ENCODE assay signal across 10 cellular contexts in genomic region chr20:32360333-32360634, GRCh38. TPM values are rescaled to one million over a fixed set of nuclear protein-coding genes. Genes with fewer than 3 reads are reported as not detected.
DNase-seq lines count a peak whose midpoint lies in the region; ATAC-seq and TF ChIP-seq lines count a peak whose summit lies in the region.
"Had no signal": no experiment of that assay in that cellular context is flagged by ENCODE, and none has a peak within 500 bp of the region (broad histone marks: within the 10 kb centered on the region; RNA-seq: fewer than 3 reads in every experiment).

No MANE protein-coding gene starts in this region.

- H3K36me3 ChIP-seq in ACC112 (ENCODE audit: insufficient read depth, low read length) (no peaks in the 10 kb centered on the region), KMS-11 (ENCODE audit: insufficient read depth) (no peaks in the 10 kb centered on the region)

- H3K27ac ChIP-seq in ACC112 (ENCODE audit: low read depth, low read length): peak overlapping the region; percentile 30
- no peak overlapping the region for H3K27ac ChIP-seq in KMS-11
- peak overlapping the region; percentile 87 for H3K27ac ChIP-seq in caudate nucleus (ENCODE audit: low read depth, low read length)

- H3K9me3 Mint-ChIP-seq in natural killer cell treated with Interleukin-12 subunit alpha and Interleukin-12 subunit beta and Interleukin-15 and Interleukin-18, amount 100 ng/mL, for 72 hours: no peaks in the 10 kb centered on the region

- DNase-seq in caudate nucleus (lab: John Stamatoyannopoulos, UW) (no peak), AG08395 (ENCODE audit: low spot score) (no peak), DMS79 (lab: John Stamatoyannopoulos, UW) (no peak), NOMO-1 (lab: John Stamatoyannopoulos, UW; ENCODE audit: unreplicated experiment in 2 of 2) (no peak)
- no peak for DNase-seq in natural killer cell treated with Interleukin-12 subunit alpha and Interleukin-12 subunit beta and Interleukin-15 and Interleukin-18, amount 100 ng/mL, for 72 hours (ENCODE audit: low spot score)
- DNase-seq: left colon, NCI-H226 had no signal

- H3K79me2 ChIP-seq in ACC112 (ENCODE audit: control insufficient read depth, insufficient read depth, low read length, unreplicated experiment) (peaks cover 64% of the 10 kb centered on the region), KMS-11 (ENCODE audit: insufficient read depth, low read depth) (peaks cover 65% of the 10 kb centered on the region)

- no peak for ATAC-seq in natural killer cell treated with Interleukin-12 subunit alpha and Interleukin-12 subunit beta and Interleukin-15 and Interleukin-18, amount 100 ng/mL, for 72 hours
- ATAC-seq in HG02870 (IDR thresholded peaks at IDR 0.05; ENCODE audit: unreplicated experiment): no peak
- ATAC-seq: left colon had no signal

- peak overlapping the region; percentile 92 to 95 for H3K27ac Mint-ChIP-seq in natural killer cell treated with Interleukin-12 subunit alpha and Interleukin-12 subunit beta and Interleukin-15 and Interleukin-18, amount 100 ng/mL, for 72 hours

- H3K4me3 ChIP-seq in ACC112 (ENCODE audit: low read depth, low read length) (peak overlapping the region; percentile 90), KMS-11 (IDR thresholded peaks at IDR 0.05; ENCODE audit: insufficient read depth, low read depth, low read length) (no peak overlapping the region)

- H2AFZ ChIP-seq in ACC112 (ENCODE audit: low read length, unreplicated experiment): no peak overlapping the region
- no peak overlapping the region for H2AFZ ChIP-seq in KMS-11 (ENCODE audit: low read depth)

- no peaks in the 10 kb centered on the region for H3K27me3 Mint-ChIP-seq in natural killer cell treated with Interleukin-12 subunit alpha and Interleukin-12 subunit beta and Interleukin-15 and Interleukin-18, amount 100 ng/mL, for 72 hours

- H3K27me3 ChIP-seq in ACC112 (ENCODE audit: insufficient read depth, low read length) (no peaks in the 10 kb centered on the region), KMS-11 (ENCODE audit: insufficient read depth, low read depth) (no peaks in the 10 kb centered on the region)

- peaks cover 32% of the 10 kb centered on the region for H4K20me1 ChIP-seq in KMS-11 (ENCODE audit: insufficient read depth)

- peak overlapping the region; percentile 94 for H3K4me2 ChIP-seq in KMS-11

- peak overlapping the region; percentile 98 for H3K4me3 Mint-ChIP-seq in natural killer cell treated with Interleukin-12 subunit alpha and Interleukin-12 subunit beta and Interleukin-15 and Interleukin-18, amount 100 ng/mL, for 72 hours

- TF ChIP-seq CTCF in KMS-11 (conservative IDR thresholded peaks at IDR 0.05; ENCODE audit: low read depth, low read length): no peak

- peaks cover 61 to 73% of the 10 kb centered on the region in 2 donors for H3K4me1 Mint-ChIP-seq in natural killer cell treated with Interleukin-12 subunit alpha and Interleukin-12 subunit beta and Interleukin-15 and Interleukin-18, amount 100 ng/mL, for 72 hours (ENCODE audit: low read depth in 2 of 2)

- peaks cover 14% of the 10 kb centered on the region for H3K36me3 Mint-ChIP-seq in natural killer cell treated with Interleukin-12 subunit alpha and Interleukin-12 subunit beta and Interleukin-15 and Interleukin-18, amount 100 ng/mL, for 72 hours

- H3K4me1 ChIP-seq in ACC112 (ENCODE audit: control insufficient read depth, insufficient read depth, low read length, unreplicated experiment): peaks cover 39% of the 10 kb centered on the region
- H3K4me1 ChIP-seq in KMS-11 (ENCODE audit: low read depth, poor library complexity, severe bottlenecking): peaks cover 59% of the 10 kb centered on the region

- no peak overlapping the region for H3K9ac ChIP-seq in KMS-11

RNA-seq across cellular contexts. Expression of gene ASXL1, which starts 2.2 kb away (rescaled TPM):
- 100 to 1,000 TPM; 119 to 214 TPM for total RNA-seq in natural killer cell treated with Interleukin-12 subunit alpha and Interleukin-12 subunit beta and Interleukin-15 and Interleukin-18, amount 100 ng/mL, for 72 hours
